1 cellular context compared by ENCODE assay signal in the genomic region with DNA sequence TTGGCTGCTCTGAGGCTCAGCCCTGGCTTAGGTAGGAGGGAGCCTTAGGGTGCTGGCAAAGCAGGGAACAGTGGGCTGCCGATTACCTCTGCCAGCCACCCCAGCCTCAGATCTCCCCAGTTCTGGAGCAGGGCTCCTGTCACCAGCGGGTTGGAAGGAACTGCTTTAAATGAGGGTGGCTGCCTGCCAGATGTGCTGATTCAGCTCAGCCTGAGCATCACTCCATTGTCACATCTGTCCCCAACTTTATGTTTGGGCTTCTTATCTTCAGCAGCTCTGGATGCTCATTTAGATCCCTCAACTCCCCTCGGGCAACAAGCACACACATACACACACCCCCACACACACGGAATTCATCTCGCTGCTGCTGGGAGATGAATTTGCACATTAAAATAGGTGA.
TF ChIP-seq lines count a peak whose summit lies in the region.

No MANE protein-coding gene starts in this region.

TF ChIP-seq in K562, 482 proteins besides CTCF, POLR2A, EP300 and RAD21:
- TF ChIP-seq ZNF316 (IDR thresholded peaks at IDR 0.05) (peak; percentile 86), CBFA2T2 (conservative IDR thresholded peaks at IDR 0.05) (peak; percentile 36; the same call in 1 of the 2 replicates), MAFF (IDR thresholded peaks at IDR 0.05; ENCODE audit: low read length) (0 out of 2 replicates have a peak, but pooled peaks have one; percentile 14), RCOR1 (IDR thresholded peaks at IDR 0.05; ENCODE audit: borderline replicate concordance in 1 of 2, low read depth in 2 of 2, low read length in 2 of 2) (0 out of 4 replicates have a peak, but pooled peaks of 1 of the 2 experiments have one; percentile 24), C11orf30 (IDR thresholded peaks at IDR 0.05; ENCODE audit: low read depth) (peak; percentile 80), RFX1 (IDR thresholded peaks at IDR 0.05) (no peak), ZNF444 (CRISPR knock-in tag; IDR thresholded peaks at IDR 0.05) (no peak), CTBP1 (IDR thresholded peaks at IDR 0.05; ENCODE audit: borderline replicate concordance) (peak; percentile 20; the same call in 1 of the 2 replicates), NFIC (IDR thresholded peaks at IDR 0.05) (peak; percentile 41), TAF15 (IDR thresholded peaks at IDR 0.05; ENCODE audit: low read depth, low read length) (no peak), MAFG (tag; conservative IDR thresholded peaks at IDR 0.05) (peak; percentile 77), CBFA2T3 (IDR thresholded peaks at IDR 0.05) (peak; percentile 47), MAFK (IDR thresholded peaks at IDR 0.05; ENCODE audit: low read length) (peak; percentile 33; the same call in 1 of the 2 replicates)
